In the genomic region with DNA sequence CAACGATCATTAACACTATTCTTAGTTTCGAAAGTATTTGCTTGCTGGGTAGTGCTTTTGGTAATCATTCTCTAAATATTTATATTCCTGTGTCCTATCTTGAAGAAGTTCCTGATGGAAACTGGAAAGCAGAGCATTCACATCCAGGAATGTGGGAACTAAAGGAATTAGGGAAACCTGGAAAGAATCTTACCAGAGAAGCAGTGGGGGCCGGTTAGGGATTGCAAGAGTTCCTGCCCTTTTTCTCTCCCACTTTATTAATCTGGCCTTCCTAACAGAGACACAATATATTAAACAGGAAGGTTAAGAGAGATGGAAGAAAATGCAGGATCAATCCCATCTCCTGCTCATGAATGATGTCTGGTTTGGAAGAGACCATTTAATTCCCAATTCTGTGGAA, we compare ENCODE assay signal across 8 cellular contexts. TPM values are rescaled to one million over a fixed set of nuclear protein-coding genes. Genes with fewer than 3 reads are reported as not detected.
DNase-seq lines count a peak whose midpoint lies in the region; ATAC-seq and TF ChIP-seq lines count a peak whose summit lies in the region.

No MANE protein-coding gene starts in this region.

- no peak for DNase-seq in DND-41
- DNase-seq in Panc1 (ENCODE audit: low read depth, low spot score) = no peak
- DNase-seq in epithelial cell of prostate (ENCODE audit: low read depth, low spot score) = no peak
- DNase-seq in osteocyte (ENCODE audit: extremely low spot score, unreplicated experiment) = no peak
- no peak for DNase-seq in GM03348 (ENCODE audit: low spot score)
- no peak for DNase-seq in H4 (ENCODE audit: low spot score)

- in situ Hi-C loops in Panc1 (cut with HindIII; ENCODE audit: low pct_unique_long_range_greater_than_20kb, low sequenced_read_pairs) = no loop called here

- peak overlapping the region in 1 of 2 experiments; percentile 59; a peak in 1 of 4 replicates for H3K4me3 ChIP-seq in DND-41 (ENCODE audit: low read depth in 1 of 2, low read length in 2 of 2)
- H3K4me3 ChIP-seq in Panc1 (ENCODE audit: low read depth in 2 of 2, low read length in 2 of 2) = peak overlapping the region; percentile 11 to 70; a peak in 2 of 4 replicates

- no peaks in the 10 kb centered on the region for H4K20me1 ChIP-seq in DND-41 (ENCODE audit: insufficient read depth, low read length)

- H3K9ac ChIP-seq in DND-41 (ENCODE audit: low read depth, low read length) = no peak overlapping the region

- peak overlapping the region; percentile 86 for H2AFZ ChIP-seq in DND-41 (ENCODE audit: low read depth, low read length)

- H3K36me3 Mint-ChIP-seq in osteocyte (ENCODE audit: unreplicated experiment) = no peaks in the 10 kb centered on the region

- POLR2A ChIA-PET in Panc1 (lab: Charles Lee) = no interaction called here

- H3K27me3 ChIP-seq in DND-41 (ENCODE audit: insufficient read depth, low read length, poor library complexity) (no peaks in the 10 kb centered on the region), Panc1 (ENCODE audit: control insufficient read depth, insufficient read depth, low read length) (no peaks in the 10 kb centered on the region)

- H3K27me3 Mint-ChIP-seq in osteocyte (ENCODE audit: unreplicated experiment) = no peaks in the 10 kb centered on the region

- H3K9me3 Mint-ChIP-seq in osteocyte (ENCODE audit: unreplicated experiment) = no peaks in the 10 kb centered on the region

- no peak for ATAC-seq in DND-41 (ENCODE audit: insufficient read depth, low read depth)
- no peak for ATAC-seq in Panc1
- no peak for ATAC-seq in HG03342 (IDR thresholded peaks at IDR 0.05; ENCODE audit: unreplicated experiment)
- ATAC-seq in HG02885 (IDR thresholded peaks at IDR 0.05; ENCODE audit: poor library complexity, unreplicated experiment) = no peak

- H3K79me2 ChIP-seq in DND-41 (ENCODE audit: insufficient read depth, low read length) = no peaks in the 10 kb centered on the region

- peak overlapping the region; percentile 72; the same call in 1 of the 2 replicates for H3K4me2 ChIP-seq in DND-41 (ENCODE audit: insufficient read depth, low read length)

- TF ChIP-seq CTCF in DND-41 (IDR thresholded peaks at IDR 0.05; ENCODE audit: borderline replicate concordance, extremely low read depth, low read length, poor library complexity, severe bottlenecking) (no peak), Panc1 (IDR thresholded peaks at IDR 0.05) (no peak), osteocyte (IDR thresholded peaks at IDR 0.05) (no peak)

- H3K27ac ChIP-seq in DND-41 (ENCODE audit: low read length) (no peak overlapping the region), Panc1 (ENCODE audit: low read length) (peak overlapping the region; percentile 51; the same call in 1 of the 2 replicates), epithelial cell of prostate (peak overlapping the region; percentile 95)

- H3K9me3 ChIP-seq in DND-41 (ENCODE audit: insufficient read depth, low read length, severe bottlenecking) (no peaks in the 10 kb centered on the region), Panc1 (ENCODE audit: control insufficient read depth, insufficient read depth, low read depth, low read length) (no peaks in the 10 kb centered on the region)

- peak overlapping the region; percentile 55 for H3K27ac Mint-ChIP-seq in osteocyte (ENCODE audit: unreplicated experiment)

- BruUV-seq in Panc1 (replicated peaks; lab: Mats Ljungman, UMichigan) = no TSS peak

- peaks cover 14% of the 10 kb centered on the region for H3K4me1 ChIP-seq in DND-41 (ENCODE audit: insufficient read depth, low read length)
- peaks cover 5% of the 10 kb centered on the region; the same call in 1 of the 2 replicates for H3K4me1 ChIP-seq in Panc1 (ENCODE audit: control insufficient read depth, insufficient read depth, low read length)

- peak overlapping the region; percentile 53 for H3K4me3 Mint-ChIP-seq in osteocyte (ENCODE audit: unreplicated experiment)

- CTCF ChIA-PET in Panc1 (lab: Charles Lee) = no interaction called here

- intact Hi-C loops in Panc1 (cut with micrococcal nuclease; ENCODE audit: unreplicated experiment) = no loop called here

- H3K36me3 ChIP-seq in DND-41 (ENCODE audit: insufficient read depth, low read length) (no peaks in the 10 kb centered on the region), Panc1 (ENCODE audit: control insufficient read depth, insufficient read depth, low read length) (no peaks in the 10 kb centered on the region)

- peaks cover 52% of the 10 kb centered on the region for H3K4me1 Mint-ChIP-seq in osteocyte (ENCODE audit: unreplicated experiment)

RNA-seq across cellular contexts. Expression of a gene that starts 52.1 kb away (rescaled TPM):
- not detected for total RNA-seq in Panc1 (2021; ENCODE audit: unreplicated experiment)
- polyA plus RNA-seq in Panc1 (2012; ENCODE audit: insufficient read length) = not detected
- not detected in 2 replicates for total RNA-seq in osteocyte
- total RNA-seq in H4 (2014; rRNA removed; shearing (Covaris generic)) = not detected in 2 replicates
